Comparison of ENCODE assay signal across 13 cellular contexts in genomic region chr10:131815366-131816156, GRCh38.
DNase-seq lines count a peak whose midpoint lies in the region; ATAC-seq and TF ChIP-seq lines count a peak whose summit lies in the region.
"Had no signal": no experiment of that assay in that cellular context is flagged by ENCODE, and none has a peak within 500 bp of the region (broad histone marks: within the 10 kb centered on the region; RNA-seq: fewer than 3 reads in every experiment).

No MANE protein-coding gene starts in this region.

- DNase-seq in activated CD4-positive, alpha-beta memory T cell treated with anti-CD3 and anti-CD28 coated beads, Interleukin-2, amount 10 ng/mL, durations not matched to agents 7 days and 5 days = peak; percentile 8
- no peak for DNase-seq in activated CD4-positive, alpha-beta memory T cell treated with anti-CD3 and anti-CD28 coated beads for 36 hours
- DNase-seq in Caki2 (ENCODE audit: low read depth) (peak; percentile 6), endodermal cell (peak; percentile 38), prostate gland (ENCODE audit: low spot score) (peak; percentile 3), T-cell (no peak), DMS 273 treated with DMSO at 0.1 percent for 48 hours (lab: John Stamatoyannopoulos, UW) (no peak)
- DNase-seq: Caco-2, DND-41, GDM1, NCI-H446 had no signal

- in situ Hi-C loops in Caki2 (cut with HindIII; ENCODE audit: low pct_unique_long_range_greater_than_20kb, low sequenced_read_pairs) = no loop called here

- H3K27ac Mint-ChIP-seq in activated CD4-positive, alpha-beta memory T cell treated with anti-CD3 and anti-CD28 coated beads, Interleukin-2, amount 10 ng/mL, durations not matched to agents 7 days and 5 days = no peak overlapping the region
- no peak overlapping the region for H3K27ac Mint-ChIP-seq in activated CD4-positive, alpha-beta memory T cell treated with anti-CD3 and anti-CD28 coated beads for 36 hours
- H3K27ac Mint-ChIP-seq in endodermal cell (no peak overlapping the region), T-cell (no peak overlapping the region)
- H3K27ac Mint-ChIP-seq in stimulated activated memory B cell treated with anti-CD40 and anti-IgM and Interleukin-4, amounts not matched to agents 10 μg/mL and 1 μg/mL and 100 μg/mL, for 72 hours = no peak overlapping the region

- H3K4me3 ChIP-seq in endodermal cell (ENCODE audit: low read length) (no peak overlapping the region), prostate gland (no peak overlapping the region)
- H3K4me3 ChIP-seq: A549 had no signal

- no peaks in the 10 kb centered on the region for H3K9me3 Mint-ChIP-seq in activated CD4-positive, alpha-beta memory T cell treated with anti-CD3 and anti-CD28 coated beads, Interleukin-2, amount 10 ng/mL, durations not matched to agents 7 days and 5 days
- no peaks in the 10 kb centered on the region for H3K9me3 Mint-ChIP-seq in activated CD4-positive, alpha-beta memory T cell treated with anti-CD3 and anti-CD28 coated beads for 36 hours
- no peaks in the 10 kb centered on the region for H3K9me3 Mint-ChIP-seq in endodermal cell
- H3K9me3 Mint-ChIP-seq in stimulated activated memory B cell treated with anti-CD40 and anti-IgM and Interleukin-4, amounts not matched to agents 10 μg/mL and 1 μg/mL and 100 μg/mL, for 72 hours = peaks cover 2% of the 10 kb centered on the region
- H3K9me3 Mint-ChIP-seq in T-cell = no peaks in the 10 kb centered on the region

- no peak overlapping the region for H3K4me3 Mint-ChIP-seq in activated CD4-positive, alpha-beta memory T cell treated with anti-CD3 and anti-CD28 coated beads, Interleukin-2, amount 10 ng/mL, durations not matched to agents 7 days and 5 days
- H3K4me3 Mint-ChIP-seq in activated CD4-positive, alpha-beta memory T cell treated with anti-CD3 and anti-CD28 coated beads for 36 hours = no peak overlapping the region
- no peak overlapping the region for H3K4me3 Mint-ChIP-seq in endodermal cell
- H3K4me3 Mint-ChIP-seq in stimulated activated memory B cell treated with anti-CD40 and anti-IgM and Interleukin-4, amounts not matched to agents 10 μg/mL and 1 μg/mL and 100 μg/mL, for 72 hours = no peak overlapping the region
- no peak overlapping the region for H3K4me3 Mint-ChIP-seq in T-cell

- H3K9ac ChIP-seq in endodermal cell (ENCODE audit: extremely low read depth, low read length, poor library complexity, severe bottlenecking) = no peak overlapping the region

- no peak for ATAC-seq in stimulated activated memory B cell treated with anti-CD40 and anti-IgM and Interleukin-4, amounts not matched to agents 10 μg/mL and 1 μg/mL and 100 μg/mL, for 72 hours
- ATAC-seq in T-cell (replicated peaks in 1 of 4) = no peak
- ATAC-seq: A549 had no signal

- no peaks in the 10 kb centered on the region for H3K27me3 Mint-ChIP-seq in activated CD4-positive, alpha-beta memory T cell treated with anti-CD3 and anti-CD28 coated beads, Interleukin-2, amount 10 ng/mL, durations not matched to agents 7 days and 5 days
- H3K27me3 Mint-ChIP-seq in activated CD4-positive, alpha-beta memory T cell treated with anti-CD3 and anti-CD28 coated beads for 36 hours = peaks cover 2% of the 10 kb centered on the region
- no peaks in the 10 kb centered on the region for H3K27me3 Mint-ChIP-seq in endodermal cell (ENCODE audit: insufficient read depth)
- H3K27me3 Mint-ChIP-seq in stimulated activated memory B cell treated with anti-CD40 and anti-IgM and Interleukin-4, amounts not matched to agents 10 μg/mL and 1 μg/mL and 100 μg/mL, for 72 hours = peaks cover 26% of the 10 kb centered on the region
- H3K27me3 Mint-ChIP-seq in T-cell = peaks cover 3 to 13% of the 10 kb centered on the region in 2 donors

- no peaks in the 10 kb centered on the region for H3K9me3 ChIP-seq in endodermal cell (ENCODE audit: control insufficient read depth, low read length)
- H3K9me3 ChIP-seq in prostate gland = no peaks in the 10 kb centered on the region
- H3K9me3 ChIP-seq: A549, Caco-2 had no signal

- H3K4me1 ChIP-seq in endodermal cell (ENCODE audit: control insufficient read depth, insufficient read depth, low read length) = no peaks in the 10 kb centered on the region
- H3K4me1 ChIP-seq in prostate gland (replicated peaks) = no peaks in the 10 kb centered on the region
- H3K4me1 ChIP-seq: A549, Caco-2 had no signal

- no peaks in the 10 kb centered on the region for H3K4me1 Mint-ChIP-seq in activated CD4-positive, alpha-beta memory T cell treated with anti-CD3 and anti-CD28 coated beads, Interleukin-2, amount 10 ng/mL, durations not matched to agents 7 days and 5 days
- H3K4me1 Mint-ChIP-seq in activated CD4-positive, alpha-beta memory T cell treated with anti-CD3 and anti-CD28 coated beads for 36 hours (ENCODE audit: low read depth) = no peaks in the 10 kb centered on the region
- H3K4me1 Mint-ChIP-seq in endodermal cell (no peaks in the 10 kb centered on the region), T-cell (no peaks in the 10 kb centered on the region)
- no peaks in the 10 kb centered on the region for H3K4me1 Mint-ChIP-seq in stimulated activated memory B cell treated with anti-CD40 and anti-IgM and Interleukin-4, amounts not matched to agents 10 μg/mL and 1 μg/mL and 100 μg/mL, for 72 hours

- TF ChIP-seq CTCF in endodermal cell (conservative IDR thresholded peaks at IDR 0.05) (no peak), prostate gland (IDR thresholded peaks at IDR 0.05) (no peak)

- no peak for TF ChIP-seq POLR2A in prostate gland (IDR thresholded peaks at IDR 0.05)

- H3K27me3 ChIP-seq in endodermal cell (ENCODE audit: control insufficient read depth, insufficient read depth, low read length, poor library complexity, severe bottlenecking) (no peaks in the 10 kb centered on the region), prostate gland (replicated peaks; ENCODE audit: insufficient read depth) (peaks cover 7% of the 10 kb centered on the region)

- H3K36me3 ChIP-seq in endodermal cell (ENCODE audit: control insufficient read depth, insufficient read depth, low read length) = no peaks in the 10 kb centered on the region
- H3K36me3 ChIP-seq in prostate gland = no peaks in the 10 kb centered on the region

- CTCF ChIA-PET in activated CD4-positive, alpha-beta memory T cell treated with anti-CD3 and anti-CD28 coated beads, Interleukin-2, amount 10 ng/mL, durations not matched to agents 7 days and 5 days (lab: Charles Lee) = no interaction called here
- CTCF ChIA-PET in activated CD4-positive, alpha-beta memory T cell treated with anti-CD3 and anti-CD28 coated beads for 36 hours (lab: Charles Lee) = no interaction called here
- CTCF ChIA-PET in T-cell (lab: Charles Lee) = no interaction called here

- 82 to 85% methylated on average over 4 to 13 of the region's 13 CpGs for whole genome bisulfite sequencing in endodermal cell (ENCODE audit: insufficient coverage in 1 of 2, insufficient read length in 1 of 2), 2 experiments
- 47% methylated on average over 13 of the region's 13 CpGs for WGBS in prostate gland

- H3K36me3 Mint-ChIP-seq in activated CD4-positive, alpha-beta memory T cell treated with anti-CD3 and anti-CD28 coated beads, Interleukin-2, amount 10 ng/mL, durations not matched to agents 7 days and 5 days (ENCODE audit: low read depth) = no peaks in the 10 kb centered on the region
- no peaks in the 10 kb centered on the region for H3K36me3 Mint-ChIP-seq in activated CD4-positive, alpha-beta memory T cell treated with anti-CD3 and anti-CD28 coated beads for 36 hours
- no peaks in the 10 kb centered on the region for H3K36me3 Mint-ChIP-seq in endodermal cell (ENCODE audit: low read depth)
- H3K36me3 Mint-ChIP-seq in stimulated activated memory B cell treated with anti-CD40 and anti-IgM and Interleukin-4, amounts not matched to agents 10 μg/mL and 1 μg/mL and 100 μg/mL, for 72 hours = no peaks in the 10 kb centered on the region
- H3K36me3 Mint-ChIP-seq in T-cell = no peaks in the 10 kb centered on the region

- POLR2A ChIA-PET in activated CD4-positive, alpha-beta memory T cell treated with anti-CD3 and anti-CD28 coated beads, Interleukin-2, amount 10 ng/mL, durations not matched to agents 7 days and 5 days (lab: Charles Lee) = no interaction called here
- POLR2A ChIA-PET in activated CD4-positive, alpha-beta memory T cell treated with anti-CD3 and anti-CD28 coated beads for 36 hours (lab: Charles Lee) = no interaction called here
- POLR2A ChIA-PET in T-cell (lab: Charles Lee) = no interaction called here

- intact Hi-C loops in activated CD4-positive, alpha-beta memory T cell treated with anti-CD3 and anti-CD28 coated beads for 36 hours (cut with micrococcal nuclease) = no loop called here
- intact Hi-C loops in prostate gland (cut with DNase I) = no loop called here

- no peak overlapping the region for H3K27ac ChIP-seq in endodermal cell (ENCODE audit: low read depth, low read length)
- H3K27ac ChIP-seq in prostate gland = no peak overlapping the region
- H3K27ac ChIP-seq: A549 had no signal

Comparison
In these comparisons a context has a peak if more than half of its experiments do, and no peak if none do; other contexts are left out.
1. DNase-seq: peak in activated CD4-positive, alpha-beta memory T cell treated with anti-CD3 and anti-CD28 coated beads, Interleukin-2, amount 10 ng/mL, durations not matched to agents 7 days and 5 days (single experiment), Caki2 (single experiment), endodermal cell (single experiment) and prostate gland (single experiment); none in activated CD4-positive, alpha-beta memory T cell treated with anti-CD3 and anti-CD28 coated beads for 36 hours (single experiment), T-cell (0 of 34) and DMS 273 treated with DMSO at 0.1 percent for 48 hours (single experiment).